Comparison of ENCODE assay signal across 8 cellular contexts in genomic region chr1:88683516-88683847, GRCh38. TPM values are rescaled to one million over a fixed set of nuclear protein-coding genes. Genes with fewer than 3 reads are reported as not detected.
DNase-seq lines count a peak whose midpoint lies in the region; ATAC-seq, FAIRE-seq and TF ChIP-seq lines count a peak whose summit lies in the region.

No MANE protein-coding gene starts in this region.

- TF ChIP-seq CTCF in GM13977 (IDR thresholded peaks at IDR 0.05; ENCODE audit: extremely low read depth, insufficient read depth, missing control alignments) = no peak
- no peak for TF ChIP-seq CTCF in fibroblast of mammary gland (conservative IDR thresholded peaks at IDR 0.05; ENCODE audit: control insufficient read depth, insufficient read depth, low read depth, low read length)
- no peak for TF ChIP-seq CTCF in osteocyte (IDR thresholded peaks at IDR 0.05)
- TF ChIP-seq CTCF in type B pancreatic cell (conservative IDR thresholded peaks at IDR 0.05) = no peak
- no peak for TF ChIP-seq CTCF in D721Med (IDR thresholded peaks at IDR 0.05; ENCODE audit: insufficient read depth, missing control alignments)

- H3K4me3 Mint-ChIP-seq in osteocyte (ENCODE audit: unreplicated experiment) = peak overlapping the region; percentile 99
- peak overlapping the region; percentile 93 for H3K4me3 Mint-ChIP-seq in type B pancreatic cell

- no peaks in the 10 kb centered on the region for H3K27me3 Mint-ChIP-seq in osteocyte (ENCODE audit: unreplicated experiment)
- no peaks in the 10 kb centered on the region for H3K27me3 Mint-ChIP-seq in type B pancreatic cell

- H3K36me3 Mint-ChIP-seq in osteocyte (ENCODE audit: unreplicated experiment) (no peaks in the 10 kb centered on the region), type B pancreatic cell (no peaks in the 10 kb centered on the region)

- peak overlapping the region; percentile 88 for H3K4me3 ChIP-seq in fibroblast of mammary gland (ENCODE audit: control insufficient read depth, low read depth, low read length)

- DNase-seq in GM13977 (ENCODE audit: low spot score) (peak; percentile 40), NCI-H526 treated with DMSO at 0.1 percent for 48 hours (lab: John Stamatoyannopoulos, UW) (peak; percentile 27), fibroblast of mammary gland (ENCODE audit: low read depth) (no peak), osteocyte (ENCODE audit: extremely low spot score, unreplicated experiment) (no peak), type B pancreatic cell (ENCODE audit: extremely low spot score, unreplicated experiment) (no peak), D721Med (ENCODE audit: insufficient read length, low spot score) (no peak)
- DNase-seq in activated T-cell treated with anti-CD3 and anti-CD28 coated beads, Interleukin-2, amount 50 U/mL, for 1 hour = peak; percentile 61

- in situ Hi-C loops in GM13977 (cut with MboI; ENCODE audit: low pct_unique_long_range_greater_than_20kb, low sequenced_read_pairs, unreplicated experiment) = no loop called here

- peak; percentile 13 for ATAC-seq in HG02623 (IDR thresholded peaks at IDR 0.05; ENCODE audit: unreplicated experiment)

- FAIRE-seq in D721Med (lab: Jason Lieb, UNC) = no peak

- H3K9me3 Mint-ChIP-seq in osteocyte (ENCODE audit: unreplicated experiment) = no peaks in the 10 kb centered on the region
- no peaks in the 10 kb centered on the region for H3K9me3 Mint-ChIP-seq in type B pancreatic cell

- peaks cover 33% of the 10 kb centered on the region for H3K4me1 Mint-ChIP-seq in osteocyte (ENCODE audit: unreplicated experiment)
- no peaks in the 10 kb centered on the region for H3K4me1 Mint-ChIP-seq in type B pancreatic cell (ENCODE audit: unreplicated experiment)

- H3K27ac Mint-ChIP-seq in osteocyte (ENCODE audit: unreplicated experiment) = peak overlapping the region; percentile 99
- H3K27ac Mint-ChIP-seq in type B pancreatic cell = peak overlapping the region; percentile 99

RNA-seq across cellular contexts. Expression of gene PKN2, which starts 0.6 kb away (rescaled TPM):
- total RNA-seq in osteocyte = 43.8 and 46.8 TPM in 2 replicates
- total RNA-seq in type B pancreatic cell (ENCODE audit: low replicate concordance) = 56.0 and 69.2 TPM in 2 replicates

Comparison
In these comparisons a context has a peak if more than half of its experiments do, and no peak if none do; other contexts are left out.
1. DNase-seq: peak in GM13977 (single experiment), NCI-H526 treated with DMSO at 0.1 percent for 48 hours (single experiment) and activated T-cell treated with anti-CD3 and anti-CD28 coated beads, Interleukin-2, amount 50 U/mL, for 1 hour (single experiment); none in fibroblast of mammary gland (single experiment), osteocyte (single experiment), type B pancreatic cell (single experiment) and D721Med (single experiment).